In genomic region chr6:44001318-44001868, GRCh38 we compare ENCODE assay signal across 1 cellular context.
TF ChIP-seq lines count a peak whose summit lies in the region.

No MANE protein-coding gene starts in this region.

TF ChIP-seq in HEK293, 187 proteins besides CTCF, POLR2A, EP300 and RAD21 (continued from another document):
- TF ChIP-seq ZNF398 (tag by site-specific recombination; IDR thresholded peaks at IDR 0.05), result peak; percentile 60
- TF ChIP-seq, protein P1, sequence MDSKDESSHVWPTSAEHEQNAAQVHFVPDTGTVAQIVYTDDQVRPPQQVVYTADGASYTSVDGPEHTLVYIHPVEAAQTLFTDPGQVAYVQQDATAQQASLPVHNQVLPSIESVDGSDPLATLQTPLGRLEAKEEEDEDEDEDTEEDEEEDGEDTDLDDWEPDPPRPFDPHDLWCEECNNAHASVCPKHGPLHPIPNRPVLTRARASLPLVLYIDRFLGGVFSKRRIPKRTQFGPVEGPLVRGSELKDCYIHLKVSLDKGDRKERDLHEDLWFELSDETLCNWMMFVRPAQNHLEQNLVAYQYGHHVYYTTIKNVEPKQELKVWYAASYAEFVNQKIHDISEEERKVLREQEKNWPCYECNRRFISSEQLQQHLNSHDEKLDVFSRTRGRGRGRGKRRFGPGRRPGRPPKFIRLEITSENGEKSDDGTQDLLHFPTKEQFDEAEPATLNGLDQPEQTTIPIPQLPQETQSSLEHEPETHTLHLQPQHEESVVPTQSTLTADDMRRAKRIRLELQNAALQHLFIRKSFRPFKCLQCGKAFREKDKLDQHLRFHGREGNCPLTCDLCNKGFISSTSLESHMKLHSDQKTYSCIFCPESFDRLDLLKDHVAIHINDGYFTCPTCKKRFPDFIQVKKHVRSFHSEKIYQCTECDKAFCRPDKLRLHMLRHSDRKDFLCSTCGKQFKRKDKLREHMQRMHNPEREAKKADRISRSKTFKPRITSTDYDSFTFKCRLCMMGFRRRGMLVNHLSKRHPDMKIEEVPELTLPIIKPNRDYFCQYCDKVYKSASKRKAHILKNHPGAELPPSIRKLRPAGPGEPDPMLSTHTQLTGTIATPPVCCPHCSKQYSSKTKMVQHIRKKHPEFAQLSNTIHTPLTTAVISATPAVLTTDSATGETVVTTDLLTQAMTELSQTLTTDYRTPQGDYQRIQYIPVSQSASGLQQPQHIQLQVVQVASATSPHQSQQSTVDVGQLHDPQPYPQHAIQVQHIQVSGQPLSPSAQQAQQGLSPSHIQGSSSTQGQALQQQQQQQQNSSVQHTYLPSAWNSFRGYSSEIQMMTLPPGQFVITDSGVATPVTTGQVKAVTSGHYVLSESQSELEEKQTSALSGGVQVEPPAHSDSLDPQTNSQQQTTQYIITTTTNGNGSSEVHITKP (tag by site-specific recombination; IDR thresholded peaks at IDR 0.05), result peak; percentile 23; the same call in 1 of the 2 replicates
- TF ChIP-seq KLF17 (tag by site-specific recombination; IDR thresholded peaks at IDR 0.05), result 0 out of 2 replicates have a peak, but pooled peaks have one; percentile 37
- TF ChIP-seq ZNF311 (tag by site-specific recombination; IDR thresholded peaks at IDR 0.05; ENCODE audit: borderline replicate concordance), result no peak
- TF ChIP-seq ZXDB (tag by site-specific recombination; IDR thresholded peaks at IDR 0.05), result peak; percentile 46; the same call in 1 of the 2 replicates
- 0 out of 2 replicates have a peak, but pooled peaks have one; percentile 27 for TF ChIP-seq ZNF561 (tag by site-specific recombination; IDR thresholded peaks at IDR 0.05; ENCODE audit: borderline replicate concordance)
- peak; percentile 48; the same call in 1 of the 2 replicates for TF ChIP-seq ZNF654 (tag by site-specific recombination; IDR thresholded peaks at IDR 0.05; ENCODE audit: low read depth)
- peak; percentile 31; the same call in 1 of the 2 replicates for TF ChIP-seq GLIS1 (tag by site-specific recombination; IDR thresholded peaks at IDR 0.05)
- no peak for TF ChIP-seq MEIS1 (CRISPR knock-in tag; IDR thresholded peaks at IDR 0.05; ENCODE audit: borderline replicate concordance)
- no peak for TF ChIP-seq ZNF792 (tag by site-specific recombination; IDR thresholded peaks at IDR 0.05)
- peak; percentile 62 for TF ChIP-seq SP3 (tag by site-specific recombination; IDR thresholded peaks at IDR 0.05)
- TF ChIP-seq ZFHX2 (tag by site-specific recombination; conservative IDR thresholded peaks at IDR 0.05), result peak; percentile 8; the same call in 1 of the 2 replicates
- TF ChIP-seq PATZ1 (tag by site-specific recombination; IDR thresholded peaks at IDR 0.05), result peak; percentile 78
- TF ChIP-seq ZEB2 (tag by site-specific recombination; IDR thresholded peaks at IDR 0.05), result 0 out of 2 replicates have a peak, but pooled peaks have one; percentile 23
- TF ChIP-seq MZF1 (tag by site-specific recombination; IDR thresholded peaks at IDR 0.05; ENCODE audit: borderline replicate concordance), result peak; percentile 17; the same call in 1 of the 2 replicates
TF ChIP-seq in HEK293: peak in this region for 18.
